13 cellular contexts compared by ENCODE assay signal in the genomic region with DNA sequence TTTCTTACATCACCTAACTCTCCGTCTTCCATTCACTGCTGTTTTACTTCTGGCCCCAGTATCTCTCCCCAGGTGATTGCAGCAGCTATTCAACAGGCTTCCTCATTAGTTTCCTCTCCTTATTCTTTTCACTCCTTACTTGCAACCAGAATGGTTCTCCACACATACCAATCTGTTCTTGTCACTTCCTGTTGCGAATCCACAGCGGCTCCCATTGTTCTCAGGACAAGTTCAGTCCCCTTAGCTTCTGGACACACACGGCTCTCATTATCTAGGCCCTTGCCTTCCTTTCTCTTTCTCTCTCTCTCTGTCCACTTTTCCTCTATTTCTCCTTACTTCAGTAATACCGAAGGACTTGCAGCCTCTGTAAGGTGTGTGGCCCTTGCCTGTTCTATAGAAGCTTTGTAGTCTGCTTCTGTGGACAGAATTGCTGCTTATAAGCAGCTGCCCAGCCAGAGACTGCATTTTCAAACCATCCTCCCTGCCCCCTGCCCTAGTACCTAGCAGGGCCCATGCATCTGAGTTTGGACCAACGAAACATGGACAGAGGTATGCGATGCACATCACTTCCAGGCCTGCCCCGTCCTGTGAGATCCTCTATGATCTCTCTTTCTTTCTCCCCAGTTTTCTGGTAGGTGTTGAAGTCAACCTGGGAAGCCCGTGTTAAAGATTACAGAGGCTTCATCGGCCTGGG. TPM values are rescaled to one million over a fixed set of nuclear protein-coding genes. Genes with fewer than 3 reads are reported as not detected.
DNase-seq lines count a peak whose midpoint lies in the region; ATAC-seq and TF ChIP-seq lines count a peak whose summit lies in the region.
"Had no signal": no experiment of that assay in that cellular context is flagged by ENCODE, and none has a peak within 500 bp of the region (broad histone marks: within the 10 kb centered on the region; RNA-seq: fewer than 3 reads in every experiment).

No MANE protein-coding gene starts in this region.

- no peaks in the 10 kb centered on the region for H3K27me3 ChIP-seq in SJCRH30
- no peaks in the 10 kb centered on the region for H3K27me3 ChIP-seq in neuron (ENCODE audit: insufficient read depth, low read length)
- no peaks in the 10 kb centered on the region for H3K27me3 ChIP-seq in lower lobe of right lung (ENCODE audit: low read depth)

- ATAC-seq in HG02870 (IDR thresholded peaks at IDR 0.05; ENCODE audit: unreplicated experiment) (no peak), lower lobe of right lung (no peak)
- ATAC-seq: stimulated activated effector memory CD8-positive, alpha-beta T cell treated with anti-CD3 and anti-CD28 coated beads, Interleukin-12 subunit alpha, Interleukin-12 subunit beta, amount 100 ng/mL, for 72 hours had no signal

- H3K27ac ChIP-seq in SJCRH30 (peak overlapping the region; percentile 48), lower lobe of right lung (no peak overlapping the region)

- H3K9me3 ChIP-seq in SJCRH30 (replicated peaks) (no peaks in the 10 kb centered on the region), neuron (ENCODE audit: low read length) (no peaks in the 10 kb centered on the region), lower lobe of right lung (no peaks in the 10 kb centered on the region)

- TF ChIP-seq CTCF in GM13976 (IDR thresholded peaks at IDR 0.05; ENCODE audit: borderline replicate concordance, control extremely low read depth, extremely low read depth, insufficient read depth, missing control alignments) (no peak), lower lobe of right lung (IDR thresholded peaks at IDR 0.05) (no peak)

- peak overlapping the region; percentile 17 for H2AFZ ChIP-seq in neuron (ENCODE audit: low read depth, low read length)

- in situ Hi-C loops in GM13976 (cut with MboI; ENCODE audit: low sequenced_read_pairs, unreplicated experiment) = no loop called here

- no peaks in the 10 kb centered on the region for H3K36me3 ChIP-seq in SJCRH30
- no peaks in the 10 kb centered on the region for H3K36me3 ChIP-seq in neuron (ENCODE audit: insufficient read depth, low read length)
- no peaks in the 10 kb centered on the region for H3K36me3 ChIP-seq in lower lobe of right lung

- H3K4me1 ChIP-seq in SJCRH30 (no peaks in the 10 kb centered on the region), neuron (ENCODE audit: insufficient read depth, low read length) (peaks cover 13% of the 10 kb centered on the region), lower lobe of right lung (no peaks in the 10 kb centered on the region)

- intact Hi-C loops in lower lobe of right lung (cut with DNase I) = no loop called here

- H3K4me3 ChIP-seq in SJCRH30 (no peak overlapping the region), neuron (ENCODE audit: low read length) (peak overlapping the region; percentile 9), lower lobe of right lung (no peak overlapping the region)
- H3K4me3 ChIP-seq: lung, skin epidermis had no signal

- DNase-seq in GM03348 (ENCODE audit: low spot score) = peak; percentile 52
- DNase-seq in SJCRH30 = peak; percentile 4 to 12
- DNase-seq in fibroblast of peridontal ligament (ENCODE audit: extremely low read depth) = peak; percentile 35
- no peak for DNase-seq in GM13976 (ENCODE audit: low spot score)
- DNase-seq in lower lobe of right lung = no peak
- DNase-seq in amygdala (lab: John Stamatoyannopoulos, UW) = no peak
- DNase-seq: effector CD4-positive, alpha-beta T cell; NCI-H526 treated with DMSO at 0.1 percent for 48 hours had no signal

RNA-seq across cellular contexts. Expression of a gene that starts 45.7 kb away (rescaled TPM):
- not detected in 2 replicates for total RNA-seq in SJCRH30 (2014; rRNA removed; shearing (Covaris generic))
- total RNA-seq in lower lobe of right lung = 0.38 TPM

Comparison
In these comparisons a context has a peak if more than half of its experiments do, and no peak if none do; other contexts are left out.
1. DNase-seq: peak in GM03348 (single experiment), SJCRH30 (2 of 2) and fibroblast of peridontal ligament (single experiment); none in GM13976 (single experiment), lower lobe of right lung (single experiment) and amygdala (0 of 56).